30 cellular contexts compared by ENCODE assay signal in the genomic region with DNA sequence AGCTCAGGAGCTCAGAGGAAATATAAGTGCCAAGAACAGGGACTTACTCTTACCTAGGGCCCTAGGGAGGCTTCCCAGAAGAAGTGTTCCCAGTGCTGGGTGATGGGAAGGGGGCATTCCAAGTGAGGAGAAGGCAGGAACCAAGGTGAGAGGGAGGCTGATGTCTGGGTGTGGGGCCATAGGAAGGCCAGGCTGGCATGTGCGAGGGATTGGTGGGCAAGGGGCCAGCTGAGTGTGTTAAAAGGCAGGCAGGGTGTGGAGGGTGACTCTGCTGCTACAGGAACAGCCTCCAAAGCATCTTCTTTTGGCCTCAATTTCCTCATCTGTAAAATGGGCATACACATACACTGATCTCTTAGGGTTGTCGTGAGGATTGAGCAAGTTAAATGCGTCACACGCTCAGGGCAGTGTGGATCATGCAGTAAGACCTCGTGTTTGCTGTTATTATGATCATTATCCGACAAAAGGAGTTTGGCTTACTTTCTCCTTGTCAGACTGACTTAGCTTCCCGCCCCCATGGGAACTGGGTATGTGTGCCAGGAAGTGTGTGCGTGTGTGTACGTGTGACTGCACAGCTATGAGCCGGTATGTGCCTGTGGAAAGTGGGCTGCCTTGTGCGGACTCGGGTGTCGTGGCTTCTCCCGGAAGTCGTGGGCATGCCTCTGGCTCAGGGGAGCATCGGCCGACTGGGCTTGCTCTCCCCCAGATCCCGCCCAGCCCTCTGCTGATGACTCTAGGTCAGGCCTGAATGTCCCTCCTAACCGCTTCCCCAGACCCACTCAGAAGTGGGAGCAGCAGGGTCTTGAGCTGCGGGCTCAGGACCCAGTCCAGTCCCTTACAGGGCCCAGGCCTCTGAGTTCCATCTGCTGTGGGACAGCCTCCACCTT. TPM values are rescaled to one million over a fixed set of nuclear protein-coding genes. Genes with fewer than 3 reads are reported as not detected.
DNase-seq lines count a peak whose midpoint lies in the region; ATAC-seq, FAIRE-seq and TF ChIP-seq lines count a peak whose summit lies in the region.
"Had no signal": no experiment of that assay in that cellular context is flagged by ENCODE, and none has a peak within 500 bp of the region (broad histone marks: within the 10 kb centered on the region; RNA-seq: fewer than 3 reads in every experiment).

No MANE protein-coding gene starts in this region.

- no peak overlapping the region for H3K9ac ChIP-seq in neuronal stem cell (ENCODE audit: low read depth, low read length, poor library complexity)
- no peak overlapping the region for H3K9ac ChIP-seq in smooth muscle cell (ENCODE audit: low read depth)

- no peaks in the 10 kb centered on the region for H4K20me1 ChIP-seq in smooth muscle cell (ENCODE audit: low read depth)

- no peaks in the 10 kb centered on the region for H3F3A ChIP-seq in smooth muscle cell (ENCODE audit: low read depth)

- WGBS in neuronal stem cell (ENCODE audit: extremely low coverage in 2 of 2, insufficient read length in 2 of 2, insufficient replicate concordance in 1 of 2), 2 donors = no CpG with 5 or more reads among the region's 20 CpGs
- WGBS in smooth muscle cell (ENCODE audit: low lambda C conversion rate) = 87% methylated on average over 16 of the region's 20 CpGs

- no peaks in the 10 kb centered on the region for H3K79me2 ChIP-seq in smooth muscle cell (ENCODE audit: low read depth)

- H3K4me3 ChIP-seq in bronchial epithelial cell (ENCODE audit: low read depth, low read length) (no peak overlapping the region), neuronal stem cell (ENCODE audit: low read length in 2 of 2) (no peak overlapping the region), upper lobe of right lung (no peak overlapping the region), smooth muscle cell (no peak overlapping the region)
- H3K4me3 ChIP-seq: ascending aorta, GM12878, GM23338, lower lobe of right lung, psoas muscle, SJSA1 had no signal

- H3K14ac ChIP-seq in neuronal stem cell (ENCODE audit: low read length) = no peak overlapping the region

- no peak for TF ChIP-seq CTCF in activated CD8-positive, alpha-beta T cell treated with anti-CD3 and anti-CD28 coated beads for 36 hours (IDR thresholded peaks at IDR 0.05)
- TF ChIP-seq CTCF in bronchial epithelial cell (IDR thresholded peaks at IDR 0.05; ENCODE audit: insufficient read depth, low read length, severe bottlenecking) (no peak), upper lobe of right lung (IDR thresholded peaks at IDR 0.05) (no peak), smooth muscle cell (IDR thresholded peaks at IDR 0.05; ENCODE audit: borderline replicate concordance, insufficient read depth, poor library complexity, severe bottlenecking) (no peak)

- no peak for ATAC-seq in activated CD8-positive, alpha-beta T cell treated with anti-CD3 and anti-CD28 coated beads for 36 hours
- ATAC-seq in activated CD8-positive, alpha-beta T cell treated with anti-CD3 and anti-CD28 coated beads, Interleukin-2, amount 10 ng/mL, durations not matched to agents 7 days and 5 days = no peak
- ATAC-seq in upper lobe of right lung = no peak
- ATAC-seq: esophagus mucosa; GM12878; GM23338; lower lobe of right lung; naive thymus-derived CD4-positive, alpha-beta T cell; psoas muscle; stimulated activated memory B cell treated with anti-CD40 and anti-IgM and Interleukin-4, amounts not matched to agents 10 μg/mL and 1 μg/mL and 100 μg/mL, for 72 hours had no signal

- no peak overlapping the region for H2BK12ac ChIP-seq in neuronal stem cell (ENCODE audit: low read length)

- H3K36me3 Mint-ChIP-seq in activated CD8-positive, alpha-beta T cell treated with anti-CD3 and anti-CD28 coated beads for 36 hours (ENCODE audit: low read depth) = no peaks in the 10 kb centered on the region
- no peaks in the 10 kb centered on the region for H3K36me3 Mint-ChIP-seq in activated CD8-positive, alpha-beta T cell treated with anti-CD3 and anti-CD28 coated beads, Interleukin-2, amount 10 ng/mL, durations not matched to agents 7 days and 5 days (ENCODE audit: low read depth)
- H3K36me3 Mint-ChIP-seq: activated CD4-positive, alpha-beta memory T cell treated with anti-CD3 and anti-CD28 coated beads for 36 hours; activated naive CD8-positive, alpha-beta T cell; naive thymus-derived CD4-positive, alpha-beta T cell; stimulated activated memory B cell treated with anti-CD40 and anti-IgM and Interleukin-4, amounts not matched to agents 10 μg/mL and 1 μg/mL and 100 μg/mL, for 72 hours had no signal

- intact Hi-C loops in activated CD8-positive, alpha-beta T cell treated with anti-CD3 and anti-CD28 coated beads for 36 hours (cut with micrococcal nuclease) = no loop called here
- intact Hi-C loops in upper lobe of right lung (cut with DNase I) = no loop called here

- H3K27ac ChIP-seq in neuronal stem cell (replicated peaks; ENCODE audit: low read length) (no peak overlapping the region), upper lobe of right lung (no peak overlapping the region), smooth muscle cell (ENCODE audit: low read depth) (no peak overlapping the region)
- H3K27ac ChIP-seq: ascending aorta, lower lobe of right lung, psoas muscle, SJSA1 had no signal

- H4K8ac ChIP-seq in neuronal stem cell (ENCODE audit: low read depth, low read length) = no peak overlapping the region

- H3K9me3 ChIP-seq in neuronal stem cell (replicated peaks in 1 of 2; ENCODE audit: control insufficient read depth in 2 of 2, insufficient read depth in 1 of 2, low read depth in 1 of 2, low read length in 2 of 2) (no peaks in the 10 kb centered on the region), upper lobe of right lung (no peaks in the 10 kb centered on the region), smooth muscle cell (replicated peaks; ENCODE audit: low read depth) (no peaks in the 10 kb centered on the region)
- H3K9me3 ChIP-seq: ascending aorta, lower lobe of right lung, psoas muscle had no signal

- CTCF ChIA-PET in activated CD8-positive, alpha-beta T cell treated with anti-CD3 and anti-CD28 coated beads for 36 hours (lab: Charles Lee) = interaction anchor here (0.7 to 1.7 kb wide), 5 partner anchors 10 to 61 kb away, joined by 3 to 7 read pairs (median 4); no protein-coding TSS in a partner anchor
- CTCF ChIA-PET in activated CD8-positive, alpha-beta T cell treated with anti-CD3 and anti-CD28 coated beads, Interleukin-2, amount 10 ng/mL, durations not matched to agents 7 days and 5 days (lab: Charles Lee) = interaction anchor here (1.2 to 2.0 kb wide), 3 partner anchors 10 to 660 kb away, joined by 3 to 7 read pairs (median 4); no protein-coding TSS in a partner anchor

- H3K4me3 Mint-ChIP-seq in activated CD8-positive, alpha-beta T cell treated with anti-CD3 and anti-CD28 coated beads for 36 hours = no peak overlapping the region
- H3K4me3 Mint-ChIP-seq in activated CD8-positive, alpha-beta T cell treated with anti-CD3 and anti-CD28 coated beads, Interleukin-2, amount 10 ng/mL, durations not matched to agents 7 days and 5 days = no peak overlapping the region
- H3K4me3 Mint-ChIP-seq: GM23338; stimulated activated memory B cell treated with anti-CD40 and anti-IgM and Interleukin-4, amounts not matched to agents 10 μg/mL and 1 μg/mL and 100 μg/mL, for 72 hours had no signal

- H3K27me3 Mint-ChIP-seq in activated CD8-positive, alpha-beta T cell treated with anti-CD3 and anti-CD28 coated beads for 36 hours = peaks cover 21% of the 10 kb centered on the region
- H3K27me3 Mint-ChIP-seq in activated CD8-positive, alpha-beta T cell treated with anti-CD3 and anti-CD28 coated beads, Interleukin-2, amount 10 ng/mL, durations not matched to agents 7 days and 5 days (ENCODE audit: low read depth) = peaks cover 26% of the 10 kb centered on the region

- no peak overlapping the region for H3K4ac ChIP-seq in neuronal stem cell (ENCODE audit: low read length)

- H3K23ac ChIP-seq in neuronal stem cell (ENCODE audit: low read depth, low read length, poor library complexity) = no peak overlapping the region

- H3K27me3 ChIP-seq in bronchial epithelial cell (ENCODE audit: control insufficient read depth, insufficient read depth, low read length) (peaks cover 7% of the 10 kb centered on the region), neuronal stem cell (ENCODE audit: control insufficient read depth in 3 of 3, insufficient read depth in 3 of 3, low read depth in 1 of 3, low read length in 3 of 3) (peaks cover 0 to 47% (median 8%) of the 10 kb centered on the region in 3 experiments), upper lobe of right lung (peaks cover 13% of the 10 kb centered on the region), smooth muscle cell (ENCODE audit: low read depth) (peaks cover 37% of the 10 kb centered on the region)
- H3K27me3 ChIP-seq: ascending aorta had no signal

- H3K79me1 ChIP-seq in neuronal stem cell (ENCODE audit: low read depth, low read length) = no peaks in the 10 kb centered on the region

- no peak overlapping the region for H2BK120ac ChIP-seq in neuronal stem cell (ENCODE audit: low read depth, low read length)

- H3K4me1 Mint-ChIP-seq in activated CD8-positive, alpha-beta T cell treated with anti-CD3 and anti-CD28 coated beads for 36 hours (ENCODE audit: low read depth) = peaks cover 15% of the 10 kb centered on the region
- peaks cover 12% of the 10 kb centered on the region for H3K4me1 Mint-ChIP-seq in activated CD8-positive, alpha-beta T cell treated with anti-CD3 and anti-CD28 coated beads, Interleukin-2, amount 10 ng/mL, durations not matched to agents 7 days and 5 days (ENCODE audit: low read depth)
- H3K4me1 Mint-ChIP-seq: GM23338 had no signal

- no peaks in the 10 kb centered on the region for H3K9me3 Mint-ChIP-seq in activated CD8-positive, alpha-beta T cell treated with anti-CD3 and anti-CD28 coated beads for 36 hours
- no peaks in the 10 kb centered on the region for H3K9me3 Mint-ChIP-seq in activated CD8-positive, alpha-beta T cell treated with anti-CD3 and anti-CD28 coated beads, Interleukin-2, amount 10 ng/mL, durations not matched to agents 7 days and 5 days (ENCODE audit: insufficient read depth)
- H3K9me3 Mint-ChIP-seq: activated CD4-positive, alpha-beta memory T cell treated with anti-CD3 and anti-CD28 coated beads for 36 hours; GM23338; naive thymus-derived CD4-positive, alpha-beta T cell; stimulated activated memory B cell treated with anti-CD40 and anti-IgM and Interleukin-4, amounts not matched to agents 10 μg/mL and 1 μg/mL and 100 μg/mL, for 72 hours had no signal

- no peak overlapping the region for H3K4me2 ChIP-seq in neuronal stem cell (ENCODE audit: insufficient read depth, low read length, poor library complexity, severe bottlenecking)
- no peak overlapping the region for H3K4me2 ChIP-seq in smooth muscle cell
- H3K4me2 ChIP-seq: GM23338 had no signal

- H2BK15ac ChIP-seq in neuronal stem cell (ENCODE audit: low read length) = peak overlapping the region; percentile 39

- H4K91ac ChIP-seq in neuronal stem cell (ENCODE audit: low read depth, low read length, poor library complexity) = no peak overlapping the region

- FAIRE-seq in bronchial epithelial cell (lab: Jason Lieb, UNC) = peak; percentile 7
- FAIRE-seq: GM12878, GM19239 had no signal

- H3K36me3 ChIP-seq in bronchial epithelial cell (ENCODE audit: control insufficient read depth, insufficient read depth, low read length) (no peaks in the 10 kb centered on the region), neuronal stem cell (replicated peaks in 1 of 2; ENCODE audit: control insufficient read depth in 2 of 2, insufficient read depth in 2 of 2, low read length in 2 of 2) (no peaks in the 10 kb centered on the region), upper lobe of right lung (no peaks in the 10 kb centered on the region), smooth muscle cell (ENCODE audit: low read depth) (no peaks in the 10 kb centered on the region)
- H3K36me3 ChIP-seq: ascending aorta, lower lobe of right lung, SJSA1 had no signal

- peaks cover 9 to 10% of the 10 kb centered on the region in 2 donors for H3K4me1 ChIP-seq in neuronal stem cell (ENCODE audit: control insufficient read depth in 2 of 2, insufficient read depth in 1 of 2, low read depth in 1 of 2, low read length in 2 of 2)
- H3K4me1 ChIP-seq in upper lobe of right lung = peaks cover 7% of the 10 kb centered on the region
- peaks cover 9% of the 10 kb centered on the region for H3K4me1 ChIP-seq in smooth muscle cell (ENCODE audit: low read depth)

- H2AK5ac ChIP-seq in neuronal stem cell (ENCODE audit: low read depth, low read length) = peak overlapping the region; percentile 78

- POLR2A ChIA-PET in activated CD8-positive, alpha-beta T cell treated with anti-CD3 and anti-CD28 coated beads for 36 hours (lab: Charles Lee) = interaction anchor here (1.4 to 1.5 kb wide), 2 partner anchors 12 to 35 kb away, joined by 3 to 4 read pairs; no protein-coding TSS in a partner anchor
- POLR2A ChIA-PET in activated CD8-positive, alpha-beta T cell treated with anti-CD3 and anti-CD28 coated beads, Interleukin-2, amount 10 ng/mL, durations not matched to agents 7 days and 5 days (lab: Charles Lee) = interaction anchor here (0.7 kb wide), 1 partner anchor 8 kb away, joined by 3 read pairs; no protein-coding TSS in a partner anchor

- peak overlapping the region; percentile 55 for H3K27ac Mint-ChIP-seq in activated CD8-positive, alpha-beta T cell treated with anti-CD3 and anti-CD28 coated beads for 36 hours
- H3K27ac Mint-ChIP-seq in activated CD8-positive, alpha-beta T cell treated with anti-CD3 and anti-CD28 coated beads, Interleukin-2, amount 10 ng/mL, durations not matched to agents 7 days and 5 days = no peak overlapping the region
- H3K27ac Mint-ChIP-seq: activated naive CD8-positive, alpha-beta T cell; GM23338; stimulated activated memory B cell treated with anti-CD40 and anti-IgM and Interleukin-4, amounts not matched to agents 10 μg/mL and 1 μg/mL and 100 μg/mL, for 72 hours had no signal

- no peak overlapping the region for H2BK5ac ChIP-seq in neuronal stem cell (ENCODE audit: low read length)

- H2AFZ ChIP-seq in neuronal stem cell (ENCODE audit: low read length) (no peak overlapping the region), smooth muscle cell (ENCODE audit: low read depth) (no peak overlapping the region)
- H2AFZ ChIP-seq: GM23338 had no signal

- DNase-seq in activated CD8-positive, alpha-beta T cell treated with anti-CD3 and anti-CD28 coated beads for 36 hours = no peak
- no peak for DNase-seq in activated CD8-positive, alpha-beta T cell treated with anti-CD3 and anti-CD28 coated beads, Interleukin-2, amount 10 ng/mL, durations not matched to agents 7 days and 5 days
- no peak for DNase-seq in bronchial epithelial cell (ENCODE audit: low read depth)
- no peak for DNase-seq in neuronal stem cell (ENCODE audit: low spot score)
- DNase-seq in upper lobe of right lung = peak; percentile 51
- no peak for DNase-seq in smooth muscle cell (lab: John Stamatoyannopoulos, UW; ENCODE audit: unreplicated experiment)
- DNase-seq in activated CD8-positive, alpha-beta memory T cell treated with anti-CD3 and anti-CD28 coated beads, Interleukin-2, amount 50 U/mL, for 48 hours = no peak
- no peak for DNase-seq in DMS153 treated with DMSO at 0.1 percent for 48 hours (lab: John Stamatoyannopoulos, UW; ENCODE audit: unreplicated experiment)
- DNase-seq: activated CD4-positive, CD25-positive, alpha-beta regulatory T cell; DMS 273 treated with DMSO at 0.1 percent for 48 hours; foreskin fibroblast; islet precursor cell; KBM-7; lower lobe of right lung; NCI-H1105; NCI-H187; NCI-H2171; RPMI8226 had no signal

- H3K18ac ChIP-seq in neuronal stem cell (ENCODE audit: low read length) = peak overlapping the region; percentile 25

RNA-seq across cellular contexts. Expression of a gene that starts 59.6 kb away (rescaled TPM):
- total RNA-seq in activated CD8-positive, alpha-beta T cell treated with anti-CD3 and anti-CD28 coated beads for 36 hours = 1 to 10 TPM; 1.7 to 1.9 TPM
- 1 to 10 TPM; 1.1 TPM for total RNA-seq in activated CD8-positive, alpha-beta T cell treated with anti-CD3 and anti-CD28 coated beads, Interleukin-2, amount 10 ng/mL, durations not matched to agents 7 days and 5 days
- 1.1 and 5.1 TPM in 2 replicates for total RNA-seq in bronchial epithelial cell
- polyA plus RNA-seq in neuronal stem cell (2013, experiment 1 of 2) = 1.4 TPM
- 1.7 TPM for polyA plus RNA-seq in neuronal stem cell (2013, experiment 2 of 2)
- total RNA-seq in upper lobe of right lung = 0.64 TPM
- 0.04 and 0.40 TPM in 2 replicates for total RNA-seq in smooth muscle cell
- polyA plus RNA-seq in smooth muscle cell = 0.91 and 1.1 TPM in 2 replicates
- total RNA-seq: ascending aorta, NCI-H460, SJSA1 had no signal
